ENCODE assay signal across 8 cellular contexts in the genomic region with DNA sequence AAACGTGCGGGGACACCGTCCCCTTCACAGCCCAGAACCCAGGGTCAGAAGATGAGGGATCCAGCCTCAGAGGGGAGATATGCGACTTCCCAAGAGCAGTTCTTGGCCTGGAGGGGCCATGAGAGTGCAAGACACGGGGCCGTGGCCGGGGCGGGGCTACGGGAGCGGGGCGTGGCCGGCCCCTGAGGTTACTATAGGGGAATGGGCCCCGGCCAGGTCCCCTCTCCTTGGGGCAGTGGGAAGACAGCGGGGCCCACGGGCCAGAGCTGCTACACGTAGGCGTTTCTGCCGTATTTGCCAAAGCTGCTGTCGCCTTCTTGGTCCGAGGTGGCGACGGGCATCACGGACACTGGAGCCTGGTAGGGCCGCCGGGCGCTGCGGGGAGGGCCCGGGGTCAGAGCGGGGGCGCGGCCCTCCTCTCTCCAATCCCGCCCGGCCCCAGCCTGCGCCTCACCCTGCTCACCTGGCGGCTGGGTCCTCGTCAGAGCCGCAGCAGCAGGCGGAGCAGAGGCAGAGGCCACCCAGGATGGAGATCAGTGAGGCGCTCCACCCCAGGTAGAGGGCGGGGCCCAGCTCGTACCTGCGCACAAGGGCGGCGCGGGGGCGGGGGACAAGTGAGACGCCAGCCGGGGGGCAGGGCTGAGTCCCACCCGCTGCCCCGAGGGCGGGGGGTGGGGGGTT. TPM values are rescaled to one million over a fixed set of nuclear protein-coding genes. Genes with fewer than 3 reads are reported as not detected.
A peak's percentile ranks its signal among the peaks of the same experiment; 100 is the strongest.
DNase-seq lines count a peak whose midpoint lies in the region; ATAC-seq and TF ChIP-seq lines count a peak whose summit lies in the region.

No MANE protein-coding gene starts in this region.

- peak; percentile 91 for ATAC-seq in foreskin keratinocyte
- no peak for ATAC-seq in GM21526 (IDR thresholded peaks at IDR 0.05; ENCODE audit: low FRiP score, unreplicated experiment)

- H3K27ac ChIP-seq in foreskin keratinocyte, result no peak overlapping the region

- H3K4me1 ChIP-seq in ES-I3 (ENCODE audit: insufficient read depth, low read length), result peaks cover 22% of the 10 kb centered on the region
- H3K4me1 ChIP-seq in foreskin keratinocyte, result no peaks in the 10 kb centered on the region

- H3K4me1 Mint-ChIP-seq in progenitor cell of endocrine pancreas (ENCODE audit: low read depth), result peaks cover 17% of the 10 kb centered on the region

- H3K9me3 ChIP-seq in ES-I3 (ENCODE audit: control insufficient read depth, insufficient read depth, low read length), result no peaks in the 10 kb centered on the region

- DNase-seq in NCI-H748 treated with DMSO at 0.1 percent for 48 hours (lab: John Stamatoyannopoulos, UW), result peak; percentile 42
- DNase-seq in foreskin keratinocyte, result peak; percentile 34 to 61
- peak; percentile 36 for DNase-seq in progenitor cell of endocrine pancreas (ENCODE audit: low spot score, unreplicated experiment)
- no peak for DNase-seq in globus pallidus (ENCODE audit: low spot score)
- DNase-seq in UCSD-AML1 (lab: John Stamatoyannopoulos, UW; ENCODE audit: unreplicated experiment), result no peak
- no peak for DNase-seq in pons (ENCODE audit: low spot score)

- peak overlapping the region; percentile 95 for H3K27ac Mint-ChIP-seq in progenitor cell of endocrine pancreas

- H3K27me3 Mint-ChIP-seq in progenitor cell of endocrine pancreas, result no peaks in the 10 kb centered on the region

- TF ChIP-seq CTCF in foreskin keratinocyte (conservative IDR thresholded peaks at IDR 0.05), result no peak
- TF ChIP-seq CTCF in progenitor cell of endocrine pancreas (IDR thresholded peaks at IDR 0.05; ENCODE audit: unreplicated experiment), result no peak

- H3K9me3 Mint-ChIP-seq in progenitor cell of endocrine pancreas (ENCODE audit: low read depth), result no peaks in the 10 kb centered on the region

- no peaks in the 10 kb centered on the region for H3K27me3 ChIP-seq in foreskin keratinocyte

- peak overlapping the region; percentile 69 for H3K4me3 Mint-ChIP-seq in progenitor cell of endocrine pancreas (ENCODE audit: low read depth)

- H3K9ac ChIP-seq in ES-I3 (ENCODE audit: low read depth, low read length), result peak overlapping the region; percentile 62; the same call in 1 of the 2 replicates

- H3K36me3 ChIP-seq in ES-I3 (ENCODE audit: insufficient read depth, low read length), result no peaks in the 10 kb centered on the region

- H3K36me3 Mint-ChIP-seq in progenitor cell of endocrine pancreas (ENCODE audit: insufficient read depth), result peaks cover 6% of the 10 kb centered on the region

RNA-seq across cellular contexts. Expression of a gene that starts 5.3 kb away (rescaled TPM):
- total RNA-seq in foreskin keratinocyte (1.7 and 3.4 TPM in 2 replicates), progenitor cell of endocrine pancreas (21.2 and 22.8 TPM in 2 replicates)
- 2.5 and 3.7 TPM in 2 replicates for polyA plus RNA-seq in foreskin keratinocyte

RNA-seq across cellular contexts. Expression of a gene that starts 12.6 kb away (rescaled TPM):
- total RNA-seq in foreskin keratinocyte, result 134 and 177 TPM in 2 replicates
- polyA plus RNA-seq in foreskin keratinocyte, result 227 and 256 TPM in 2 replicates
- total RNA-seq in progenitor cell of endocrine pancreas, result 118 and 124 TPM in 2 replicates

RNA-seq across cellular contexts. Expression of a gene that starts 14.3 kb away (rescaled TPM):
- total RNA-seq in foreskin keratinocyte, result 81.2 and 93.8 TPM in 2 replicates
- 121 and 144 TPM in 2 replicates for polyA plus RNA-seq in foreskin keratinocyte
- 60.2 and 62.2 TPM in 2 replicates for total RNA-seq in progenitor cell of endocrine pancreas

RNA-seq across cellular contexts. Expression of a gene that starts 14.9 kb away (rescaled TPM):
- total RNA-seq in foreskin keratinocyte (77.6 and 80.6 TPM in 2 replicates), progenitor cell of endocrine pancreas (89.8 and 94.4 TPM in 2 replicates)
- polyA plus RNA-seq in foreskin keratinocyte, result 82.5 and 83.8 TPM in 2 replicates

RNA-seq across cellular contexts. Expression of a gene that starts 31.4 kb away (rescaled TPM):
- not detected in 2 replicates for total RNA-seq in foreskin keratinocyte
- not detected in 2 replicates for polyA plus RNA-seq in foreskin keratinocyte
- not detected in 2 replicates for total RNA-seq in progenitor cell of endocrine pancreas

Comparison
In these comparisons a context has a peak if more than half of its experiments do, and no peak if none do; other contexts are left out.
1. DNase-seq: peak in NCI-H748 treated with DMSO at 0.1 percent for 48 hours (single experiment), foreskin keratinocyte (2 of 2) and progenitor cell of endocrine pancreas (single experiment); none in globus pallidus (single experiment), UCSD-AML1 (single experiment) and pons (single experiment).